ENCODE assay signal across 8 cellular contexts in the genomic region with DNA sequence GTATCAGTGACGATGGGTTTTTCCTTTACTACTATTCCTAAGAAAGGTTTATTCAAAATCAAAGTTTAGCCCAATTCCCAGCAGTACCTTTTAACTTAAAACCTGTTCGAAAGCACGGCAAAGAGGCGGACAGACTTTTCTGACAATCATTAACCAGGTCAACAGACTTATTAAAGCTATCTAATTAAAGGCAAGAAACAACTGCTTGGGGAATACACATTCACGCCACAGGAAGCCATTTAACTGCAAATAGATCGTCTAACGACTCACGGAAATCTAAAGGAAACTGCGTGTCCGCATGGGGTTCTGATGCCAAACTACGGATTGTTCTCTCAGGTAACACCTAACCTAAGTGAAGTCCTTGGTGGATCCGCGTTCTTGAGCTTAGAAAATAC. TPM values are rescaled to one million over a fixed set of nuclear protein-coding genes. Genes with fewer than 3 reads are reported as not detected.
DNase-seq lines count a peak whose midpoint lies in the region; ATAC-seq, FAIRE-seq and TF ChIP-seq lines count a peak whose summit lies in the region.

No MANE protein-coding gene starts in this region.

- ATAC-seq in A549 (no peak; a peak in 2 of 6 replicates), GM18520 (IDR thresholded peaks at IDR 0.05; ENCODE audit: unreplicated experiment) (peak; percentile 1), HG03103 (IDR thresholded peaks at IDR 0.05; ENCODE audit: low read depth, unreplicated experiment) (peak; percentile 3), HG02610 (IDR thresholded peaks at IDR 0.05; ENCODE audit: unreplicated experiment) (no peak)

- TF ChIP-seq CTCF in A549 (IDR thresholded peaks at IDR 0.05) (no peak), spleen (IDR thresholded peaks at IDR 0.05 in 8 of 11, conservative IDR thresholded peaks at IDR 0.05 in 3 of 11) (peak in 2 of 11 experiments; percentile 22 to 25)

- TF ChIP-seq RAD21 in A549 (conservative IDR thresholded peaks at IDR 0.05 in 1 of 2, IDR thresholded peaks at IDR 0.05 in 1 of 2), result no peak

- H3K27ac ChIP-seq in A549 (peak overlapping the region; percentile 86 to 97), spleen (peak overlapping the region; percentile 79 to 94 (median 90))

- H3K36me3 Mint-ChIP-seq in activated CD4-positive, alpha-beta memory T cell treated with anti-CD3 and anti-CD28 coated beads, Interleukin-2, amount 10 ng/mL, durations not matched to agents 7 days and 5 days (ENCODE audit: low read depth), result no peaks in the 10 kb centered on the region

- CTCF ChIA-PET in A549 (lab: Yijun Ruan, JAX), result interaction anchor here (0.9 to 2.2 kb wide), 5 partner anchors 123 to 230 kb away, joined by 3 to 12 read pairs (median 4); no protein-coding TSS in a partner anchor
- CTCF ChIA-PET in activated CD4-positive, alpha-beta memory T cell treated with anti-CD3 and anti-CD28 coated beads, Interleukin-2, amount 10 ng/mL, durations not matched to agents 7 days and 5 days (lab: Charles Lee), result interaction anchor here (1.5 kb wide), 1 partner anchor 243 kb away, joined by 8 read pairs; no protein-coding TSS in a partner anchor

- H3K4me1 Mint-ChIP-seq in activated CD4-positive, alpha-beta memory T cell treated with anti-CD3 and anti-CD28 coated beads, Interleukin-2, amount 10 ng/mL, durations not matched to agents 7 days and 5 days, result peaks cover 32% of the 10 kb centered on the region

- no peaks in the 10 kb centered on the region for H3K9me3 ChIP-seq in A549
- H3K9me3 ChIP-seq in spleen, result no peaks in the 10 kb centered on the region

- intact Hi-C loops in spleen (cut with DNase I; ENCODE audit: low total_unique reads), result loop anchor here (5.0 to 10.0 kb wide), 2 partner anchors 90 to 167 kb away; a partner anchor contains a TSS

- TF ChIP-seq EP300 in A549 (IDR thresholded peaks at IDR 0.05), result no peak

- no peaks in the 10 kb centered on the region for H3K27me3 ChIP-seq in spleen (replicated peaks in 1 of 7)

- peak overlapping the region; percentile 88 for H3K4me3 Mint-ChIP-seq in activated CD4-positive, alpha-beta memory T cell treated with anti-CD3 and anti-CD28 coated beads, Interleukin-2, amount 10 ng/mL, durations not matched to agents 7 days and 5 days

- H3K27ac Mint-ChIP-seq in activated CD4-positive, alpha-beta memory T cell treated with anti-CD3 and anti-CD28 coated beads, Interleukin-2, amount 10 ng/mL, durations not matched to agents 7 days and 5 days, result peak overlapping the region; percentile 89

- no peaks in the 10 kb centered on the region for H3K9me3 Mint-ChIP-seq in activated CD4-positive, alpha-beta memory T cell treated with anti-CD3 and anti-CD28 coated beads, Interleukin-2, amount 10 ng/mL, durations not matched to agents 7 days and 5 days

- H3K36me3 ChIP-seq in spleen, result no peaks in the 10 kb centered on the region

- peaks cover 7% of the 10 kb centered on the region for H3K27me3 Mint-ChIP-seq in activated CD4-positive, alpha-beta memory T cell treated with anti-CD3 and anti-CD28 coated beads, Interleukin-2, amount 10 ng/mL, durations not matched to agents 7 days and 5 days

- H3K4me1 ChIP-seq in A549, result peaks cover 46% of the 10 kb centered on the region
- peaks cover 0 to 36% (median 15%) of the 10 kb centered on the region in 6 donors for H3K4me1 ChIP-seq in spleen

- no peak for TF ChIP-seq POLR2A in A549 (IDR thresholded peaks at IDR 0.05; ENCODE audit: low read length)
- no peak for TF ChIP-seq POLR2A in spleen (IDR thresholded peaks at IDR 0.05)

- 1% methylated on average over 13 of the region's 13 CpGs for WGBS in A549 (ENCODE audit: missing lambda C conversion rate)
- WGBS in spleen, 5 donors, result 1 to 3% (median 2%) methylated on average over 13 of the region's 13 CpGs

- DNase-seq in A549 (ENCODE audit: low read depth in 1 of 2, low spot score in 1 of 2) (no peak), iPS DF 4.7 (ENCODE audit: extremely low read depth, low spot score) (peak; percentile 79), spleen (no peak)
- no peak for DNase-seq in activated CD4-positive, alpha-beta memory T cell treated with anti-CD3 and anti-CD28 coated beads, Interleukin-2, amount 10 ng/mL, durations not matched to agents 7 days and 5 days
- DNase-seq in stimulated activated CD4-positive, alpha-beta T cell treated with anti-CD3 and anti-CD28 coated beads, Interleukin-2, amount 100 ng/mL, for 48 hours, result no peak

- POLR2A ChIA-PET in A549 (lab: Yijun Ruan, JAX), result interaction anchor here (1.1 to 2.6 kb wide), 10 partner anchors 75 to 171 kb away, joined by 3 to 56 read pairs (median 12); a partner anchor contains a TSS
- POLR2A ChIA-PET in activated CD4-positive, alpha-beta memory T cell treated with anti-CD3 and anti-CD28 coated beads, Interleukin-2, amount 10 ng/mL, durations not matched to agents 7 days and 5 days (lab: Charles Lee), result interaction anchor here (1.4 to 3.0 kb wide), 4 partner anchors 14 to 87 kb away, joined by 4 to 43 read pairs (median 8); a partner anchor contains a TSS

- H3K4me2 ChIP-seq in A549, result peak overlapping the region; percentile 57

- peak overlapping the region; percentile 82 for H3K4me3 ChIP-seq in A549
- peak overlapping the region; percentile 61 to 82 (median 70) for H3K4me3 ChIP-seq in spleen

- FAIRE-seq in A549 (lab: Jason Lieb, UNC), result no peak

TF ChIP-seq in A549, 52 proteins besides CTCF, POLR2A, EP300 and RAD21:
- no peak for TF ChIP-seq POLR2AphosphoS2 (conservative IDR thresholded peaks at IDR 0.05; ENCODE audit: low read length)
- no peak for TF ChIP-seq KDM5A (IDR thresholded peaks at IDR 0.05)
- no peak for TF ChIP-seq JUN (IDR thresholded peaks at IDR 0.05)
- no peak for TF ChIP-seq EHMT2 (IDR thresholded peaks at IDR 0.05; ENCODE audit: low read depth)
- TF ChIP-seq NPAS2 (CRISPR knock-in tag; IDR thresholded peaks at IDR 0.05; ENCODE audit: borderline replicate concordance), result no peak
- no peak for TF ChIP-seq HOXB13 (CRISPR knock-in tag; IDR thresholded peaks at IDR 0.05; ENCODE audit: low read depth)
- TF ChIP-seq PHF8 (IDR thresholded peaks at IDR 0.05; ENCODE audit: borderline replicate concordance, low read depth), result peak; percentile 61; the same call in 1 of the 2 replicates
- 0 out of 2 replicates have a peak, but pooled peaks have one; percentile 17 for TF ChIP-seq HOXA7 (CRISPR knock-in tag; IDR thresholded peaks at IDR 0.05)
- no peak for TF ChIP-seq FOSL2 (IDR thresholded peaks at IDR 0.05)
- TF ChIP-seq FOSL2 (CRISPR knock-in tag; IDR thresholded peaks at IDR 0.05), result no peak
- TF ChIP-seq MAFK (IDR thresholded peaks at IDR 0.05; ENCODE audit: partially characterized antibody), result no peak

RNA-seq across cellular contexts. Expression of a gene that starts 0.7 kb away (rescaled TPM):
- polyA plus RNA-seq in A549 (2011; rRNA removed) (37.3 and 50.7 TPM in 2 replicates), A549 (2017; fragmentation: RNase III; extraction: RNeasy Plus Mini Kit Qiagen cat#74134 plus additional on column Dnase treatment) (8.3 to 10.2 TPM (median 9.1 TPM) in 3 replicates), spleen (1 to 10 TPM; 4.0 to 7.4 (median 5.8) TPM)
- polyA plus RNA-seq in A549 (2012; cell fraction: cytosol; rRNA removed), result 3.6 and 3.9 TPM in 2 replicates
- 3.2 and 5.5 TPM in 2 replicates for polyA plus RNA-seq in A549 (2012; cell fraction: nucleus; rRNA removed)
- polyA minus RNA-seq in A549 (2011; rRNA and poly(A)+ RNA removed), result 21.1 and 23.7 TPM in 2 replicates
- total RNA-seq in activated CD4-positive, alpha-beta memory T cell treated with anti-CD3 and anti-CD28 coated beads, Interleukin-2, amount 10 ng/mL, durations not matched to agents 7 days and 5 days, result 1 to 10 TPM; 6.5 to 7.1 TPM
- total RNA-seq in spleen, result 10 to 100 TPM in 6 of 7 donors, 1 to 10 TPM in 1; 8.1 to 42.6 (median 22.7) TPM

Comparison
In these comparisons a context has a peak if more than half of its experiments do, and no peak if none do; other contexts are left out.
1. ATAC-seq: peak in GM18520 (single experiment) and HG03103 (single experiment); none in A549 (0 of 2) and HG02610 (single experiment).